1 cellular context compared by ENCODE assay signal in the genomic region with DNA sequence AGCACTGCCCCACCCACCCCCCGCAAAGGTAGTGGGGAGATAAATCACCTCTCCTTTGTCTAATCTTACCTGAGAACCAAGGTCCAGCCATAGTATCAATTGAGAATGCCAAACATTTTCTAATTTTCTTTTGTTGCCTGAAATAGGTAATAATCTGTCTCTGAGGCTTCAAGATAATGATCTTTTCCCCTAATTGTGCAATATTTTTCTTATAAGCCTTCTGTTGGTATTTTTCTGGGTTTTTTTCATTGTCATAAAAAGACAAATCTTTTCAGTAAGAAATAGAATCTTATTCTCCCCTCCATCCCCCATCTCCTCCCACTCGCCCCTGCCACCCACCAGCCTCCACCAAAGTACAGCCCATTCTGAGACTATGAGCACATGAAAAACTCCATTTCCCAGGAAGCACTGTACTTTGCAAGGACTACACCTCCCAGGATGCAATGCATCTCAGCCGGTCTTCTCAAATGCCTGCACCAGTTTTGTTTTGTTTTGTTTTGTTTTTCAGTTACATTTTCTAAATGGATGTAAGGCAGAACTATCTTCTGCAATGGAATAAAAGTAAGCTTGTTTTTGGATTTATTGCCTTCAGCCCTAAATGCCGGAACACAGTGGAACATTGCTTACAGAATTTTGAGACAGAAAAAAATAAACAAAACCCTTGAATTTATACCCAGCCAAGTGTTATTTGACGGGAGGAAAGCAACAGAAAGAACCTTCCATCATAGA.
A peak's percentile ranks its signal among the peaks of the same experiment; 100 is the strongest.
TF ChIP-seq lines count a peak whose summit lies in the region.

No MANE protein-coding gene starts in this region.

TF ChIP-seq in HepG2, 621 proteins besides CTCF, POLR2A, EP300 and RAD21 (continued from another document and continues in another):
- TF ChIP-seq, protein P1, sequence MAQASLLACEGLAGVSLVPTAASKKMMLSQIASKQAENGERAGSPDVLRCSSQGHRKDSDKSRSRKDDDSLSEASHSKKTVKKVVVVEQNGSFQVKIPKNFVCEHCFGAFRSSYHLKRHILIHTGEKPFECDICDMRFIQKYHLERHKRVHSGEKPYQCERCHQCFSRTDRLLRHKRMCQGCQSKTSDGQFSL (CRISPR knock-in tag; IDR thresholded peaks at IDR 0.05): no peak
- TF ChIP-seq ZNF432 (CRISPR knock-in tag; IDR thresholded peaks at IDR 0.05; ENCODE audit: borderline replicate concordance) (no peak), ZNF468 (CRISPR knock-in tag; IDR thresholded peaks at IDR 0.05) (no peak), ZNF629 (CRISPR knock-in tag; conservative IDR thresholded peaks at IDR 0.05) (no peak), NFATC3 (CRISPR knock-in tag; IDR thresholded peaks at IDR 0.05) (no peak), ISL2 (CRISPR knock-in tag; IDR thresholded peaks at IDR 0.05) (no peak), FOXC1 (CRISPR knock-in tag; IDR thresholded peaks at IDR 0.05; ENCODE audit: borderline replicate concordance) (no peak), ZNF232 (CRISPR knock-in tag; IDR thresholded peaks at IDR 0.05; ENCODE audit: borderline replicate concordance) (no peak), ZFYVE20 (CRISPR knock-in tag; IDR thresholded peaks at IDR 0.05; ENCODE audit: borderline replicate concordance, low read depth) (no peak), KDM3A (CRISPR knock-in tag; IDR thresholded peaks at IDR 0.05; ENCODE audit: low read depth) (no peak), NRL (CRISPR knock-in tag; IDR thresholded peaks at IDR 0.05; ENCODE audit: borderline replicate concordance) (no peak), MAFG (CRISPR knock-in tag; IDR thresholded peaks at IDR 0.05) (no peak), ZSCAN21 (CRISPR knock-in tag; IDR thresholded peaks at IDR 0.05; ENCODE audit: borderline replicate concordance) (no peak), REL (CRISPR knock-in tag; conservative IDR thresholded peaks at IDR 0.05) (no peak), ZNF761 (CRISPR knock-in tag; conservative IDR thresholded peaks at IDR 0.05) (no peak), ARNT2 (CRISPR knock-in tag; IDR thresholded peaks at IDR 0.05; ENCODE audit: low read depth) (no peak), NFE2L1 (CRISPR knock-in tag; IDR thresholded peaks at IDR 0.05; ENCODE audit: borderline replicate concordance) (no peak), ZNF558 (CRISPR knock-in tag; IDR thresholded peaks at IDR 0.05; ENCODE audit: borderline replicate concordance) (no peak), SPEN (CRISPR knock-in tag; IDR thresholded peaks at IDR 0.05; ENCODE audit: low read depth) (no peak; the same call in 1 of the 2 replicates), ZNF670 (CRISPR knock-in tag; IDR thresholded peaks at IDR 0.05; ENCODE audit: borderline replicate concordance) (no peak), YEATS2 (CRISPR knock-in tag; IDR thresholded peaks at IDR 0.05; ENCODE audit: borderline replicate concordance) (peak; percentile 61; the same call in 1 of the 2 replicates), SAP130 (CRISPR knock-in tag; IDR thresholded peaks at IDR 0.05; ENCODE audit: low read depth) (peak; percentile 57), MYC (CRISPR knock-in tag; IDR thresholded peaks at IDR 0.05; ENCODE audit: borderline replicate concordance) (no peak), CHD2 (IDR thresholded peaks at IDR 0.05; ENCODE audit: low read depth, low read length) (no peak), ARNT (IDR thresholded peaks at IDR 0.05) (no peak), NONO (IDR thresholded peaks at IDR 0.05) (no peak), NONO (CRISPR knock-in tag; conservative IDR thresholded peaks at IDR 0.05) (no peak), HOXA3 (CRISPR knock-in tag; IDR thresholded peaks at IDR 0.05) (no peak), ZNF567 (CRISPR knock-in tag; IDR thresholded peaks at IDR 0.05; ENCODE audit: borderline replicate concordance) (no peak), THAP11 (CRISPR knock-in tag; IDR thresholded peaks at IDR 0.05) (peak; percentile 99), KAT8 (CRISPR knock-in tag; IDR thresholded peaks at IDR 0.05) (peak; percentile 49; the same call in 1 of the 2 replicates), TGIF2 (CRISPR knock-in tag; IDR thresholded peaks at IDR 0.05) (no peak), CEBPB (IDR thresholded peaks at IDR 0.05; ENCODE audit: borderline replicate concordance, low read depth, low read length) (peak; percentile 3; the same call in 1 of the 2 replicates), ZNF354B (CRISPR knock-in tag; IDR thresholded peaks at IDR 0.05) (no peak), ZNF143 (CRISPR knock-in tag; IDR thresholded peaks at IDR 0.05) (peak; percentile 96), HHEX (CRISPR knock-in tag; IDR thresholded peaks at IDR 0.05) (no peak), AGO1 (IDR thresholded peaks at IDR 0.05; ENCODE audit: low read depth, low read length, poor library complexity, severe bottlenecking) (no peak), SUZ12 (IDR thresholded peaks at IDR 0.05; ENCODE audit: low read depth, low read length) (peak; percentile 80), CREM (IDR thresholded peaks at IDR 0.05) (peak; percentile 83), CREM (CRISPR knock-in tag; IDR thresholded peaks at IDR 0.05) (no peak), MATR3 (CRISPR knock-in tag; IDR thresholded peaks at IDR 0.05) (no peak)
- TF ChIP-seq, protein P2, sequence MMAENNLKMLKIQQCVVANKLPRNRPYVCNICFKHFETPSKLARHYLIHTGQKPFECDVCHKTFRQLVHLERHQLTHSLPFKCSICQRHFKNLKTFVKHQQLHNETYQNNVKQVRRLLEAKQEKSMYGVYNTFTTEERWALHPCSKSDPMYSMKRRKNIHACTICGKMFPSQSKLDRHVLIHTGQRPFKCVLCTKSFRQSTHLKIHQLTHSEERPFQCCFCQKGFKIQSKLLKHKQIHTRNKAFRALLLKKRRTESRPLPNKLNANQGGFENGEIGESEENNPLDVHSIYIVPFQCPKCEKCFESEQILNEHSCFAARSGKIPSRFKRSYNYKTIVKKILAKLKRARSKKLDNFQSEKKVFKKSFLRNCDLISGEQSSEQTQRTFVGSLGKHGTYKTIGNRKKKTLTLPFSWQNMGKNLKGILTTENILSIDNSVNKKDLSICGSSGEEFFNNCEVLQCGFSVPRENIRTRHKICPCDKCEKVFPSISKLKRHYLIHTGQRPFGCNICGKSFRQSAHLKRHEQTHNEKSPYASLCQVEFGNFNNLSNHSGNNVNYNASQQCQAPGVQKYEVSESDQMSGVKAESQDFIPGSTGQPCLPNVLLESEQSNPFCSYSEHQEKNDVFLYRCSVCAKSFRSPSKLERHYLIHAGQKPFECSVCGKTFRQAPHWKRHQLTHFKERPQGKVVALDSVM (CRISPR knock-in tag; IDR thresholded peaks at IDR 0.05): no peak
- TF ChIP-seq, protein P3, sequence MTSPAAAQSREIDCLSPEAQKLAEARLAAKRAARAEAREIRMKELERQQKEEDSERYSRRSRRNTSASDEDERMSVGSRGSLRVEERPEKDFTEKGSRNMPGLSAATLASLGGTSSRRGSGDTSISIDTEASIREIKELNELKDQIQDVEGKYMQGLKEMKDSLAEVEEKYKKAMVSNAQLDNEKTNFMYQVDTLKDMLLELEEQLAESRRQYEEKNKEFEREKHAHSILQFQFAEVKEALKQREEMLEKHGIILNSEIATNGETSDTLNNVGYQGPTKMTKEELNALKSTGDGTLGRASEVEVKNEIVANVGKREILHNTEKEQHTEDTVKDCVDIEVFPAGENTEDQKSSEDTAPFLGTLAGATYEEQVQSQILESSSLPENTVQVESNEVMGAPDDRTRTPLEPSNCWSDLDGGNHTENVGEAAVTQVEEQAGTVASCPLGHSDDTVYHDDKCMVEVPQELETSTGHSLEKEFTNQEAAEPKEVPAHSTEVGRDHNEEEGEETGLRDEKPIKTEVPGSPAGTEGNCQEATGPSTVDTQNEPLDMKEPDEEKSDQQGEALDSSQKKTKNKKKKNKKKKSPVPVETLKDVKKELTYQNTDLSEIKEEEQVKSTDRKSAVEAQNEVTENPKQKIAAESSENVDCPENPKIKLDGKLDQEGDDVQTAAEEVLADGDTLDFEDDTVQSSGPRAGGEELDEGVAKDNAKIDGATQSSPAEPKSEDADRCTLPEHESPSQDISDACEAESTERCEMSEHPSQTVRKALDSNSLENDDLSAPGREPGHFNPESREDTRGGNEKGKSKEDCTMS (CRISPR knock-in tag; conservative IDR thresholded peaks at IDR 0.05): no peak
- TF ChIP-seq, protein P4, sequence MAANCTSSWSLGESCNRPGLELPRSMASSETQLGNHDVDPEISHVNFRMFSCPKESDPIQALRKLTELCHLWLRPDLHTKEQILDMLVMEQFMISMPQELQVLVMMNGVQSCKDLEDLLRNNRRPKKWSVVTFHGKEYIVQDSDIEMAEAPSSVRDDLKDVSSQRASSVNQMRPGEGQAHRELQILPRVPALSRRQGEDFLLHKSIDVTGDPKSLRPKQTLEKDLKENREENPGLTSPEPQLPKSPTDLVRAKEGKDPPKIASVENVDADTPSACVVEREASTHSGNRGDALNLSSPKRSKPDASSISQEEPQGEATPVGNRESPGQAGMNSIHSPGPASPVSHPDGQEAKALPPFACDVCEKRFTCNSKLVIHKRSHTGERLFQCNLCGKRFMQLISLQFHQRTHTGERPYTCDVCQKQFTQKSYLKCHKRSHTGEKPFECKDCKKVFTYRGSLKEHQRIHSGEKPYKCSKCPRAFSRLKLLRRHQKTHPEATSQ (CRISPR knock-in tag; IDR thresholded peaks at IDR 0.05; ENCODE audit: borderline replicate concordance): no peak
- TF ChIP-seq, protein P5, sequence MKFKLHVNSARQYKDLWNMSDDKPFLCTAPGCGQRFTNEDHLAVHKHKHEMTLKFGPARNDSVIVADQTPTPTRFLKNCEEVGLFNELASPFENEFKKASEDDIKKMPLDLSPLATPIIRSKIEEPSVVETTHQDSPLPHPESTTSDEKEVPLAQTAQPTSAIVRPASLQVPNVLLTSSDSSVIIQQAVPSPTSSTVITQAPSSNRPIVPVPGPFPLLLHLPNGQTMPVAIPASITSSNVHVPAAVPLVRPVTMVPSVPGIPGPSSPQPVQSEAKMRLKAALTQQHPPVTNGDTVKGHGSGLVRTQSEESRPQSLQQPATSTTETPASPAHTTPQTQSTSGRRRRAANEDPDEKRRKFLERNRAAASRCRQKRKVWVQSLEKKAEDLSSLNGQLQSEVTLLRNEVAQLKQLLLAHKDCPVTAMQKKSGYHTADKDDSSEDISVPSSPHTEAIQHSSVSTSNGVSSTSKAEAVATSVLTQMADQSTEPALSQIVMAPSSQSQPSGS (CRISPR knock-in tag; IDR thresholded peaks at IDR 0.05): no peak
- TF ChIP-seq, protein P6, sequence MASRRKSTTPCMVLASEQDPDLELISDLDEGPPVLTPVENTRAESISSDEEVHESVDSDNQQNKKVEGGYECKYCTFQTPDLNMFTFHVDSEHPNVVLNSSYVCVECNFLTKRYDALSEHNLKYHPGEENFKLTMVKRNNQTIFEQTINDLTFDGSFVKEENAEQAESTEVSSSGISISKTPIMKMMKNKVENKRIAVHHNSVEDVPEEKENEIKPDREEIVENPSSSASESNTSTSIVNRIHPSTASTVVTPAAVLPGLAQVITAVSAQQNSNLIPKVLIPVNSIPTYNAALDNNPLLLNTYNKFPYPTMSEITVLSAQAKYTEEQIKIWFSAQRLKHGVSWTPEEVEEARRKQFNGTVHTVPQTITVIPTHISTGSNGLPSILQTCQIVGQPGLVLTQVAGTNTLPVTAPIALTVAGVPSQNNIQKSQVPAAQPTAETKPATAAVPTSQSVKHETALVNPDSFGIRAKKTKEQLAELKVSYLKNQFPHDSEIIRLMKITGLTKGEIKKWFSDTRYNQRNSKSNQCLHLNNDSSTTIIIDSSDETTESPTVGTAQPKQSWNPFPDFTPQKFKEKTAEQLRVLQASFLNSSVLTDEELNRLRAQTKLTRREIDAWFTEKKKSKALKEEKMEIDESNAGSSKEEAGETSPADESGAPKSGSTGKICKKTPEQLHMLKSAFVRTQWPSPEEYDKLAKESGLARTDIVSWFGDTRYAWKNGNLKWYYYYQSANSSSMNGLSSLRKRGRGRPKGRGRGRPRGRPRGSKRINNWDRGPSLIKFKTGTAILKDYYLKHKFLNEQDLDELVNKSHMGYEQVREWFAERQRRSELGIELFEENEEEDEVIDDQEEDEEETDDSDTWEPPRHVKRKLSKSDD (CRISPR knock-in tag; IDR thresholded peaks at IDR 0.05; ENCODE audit: low read depth): no peak
- TF ChIP-seq, protein P7, sequence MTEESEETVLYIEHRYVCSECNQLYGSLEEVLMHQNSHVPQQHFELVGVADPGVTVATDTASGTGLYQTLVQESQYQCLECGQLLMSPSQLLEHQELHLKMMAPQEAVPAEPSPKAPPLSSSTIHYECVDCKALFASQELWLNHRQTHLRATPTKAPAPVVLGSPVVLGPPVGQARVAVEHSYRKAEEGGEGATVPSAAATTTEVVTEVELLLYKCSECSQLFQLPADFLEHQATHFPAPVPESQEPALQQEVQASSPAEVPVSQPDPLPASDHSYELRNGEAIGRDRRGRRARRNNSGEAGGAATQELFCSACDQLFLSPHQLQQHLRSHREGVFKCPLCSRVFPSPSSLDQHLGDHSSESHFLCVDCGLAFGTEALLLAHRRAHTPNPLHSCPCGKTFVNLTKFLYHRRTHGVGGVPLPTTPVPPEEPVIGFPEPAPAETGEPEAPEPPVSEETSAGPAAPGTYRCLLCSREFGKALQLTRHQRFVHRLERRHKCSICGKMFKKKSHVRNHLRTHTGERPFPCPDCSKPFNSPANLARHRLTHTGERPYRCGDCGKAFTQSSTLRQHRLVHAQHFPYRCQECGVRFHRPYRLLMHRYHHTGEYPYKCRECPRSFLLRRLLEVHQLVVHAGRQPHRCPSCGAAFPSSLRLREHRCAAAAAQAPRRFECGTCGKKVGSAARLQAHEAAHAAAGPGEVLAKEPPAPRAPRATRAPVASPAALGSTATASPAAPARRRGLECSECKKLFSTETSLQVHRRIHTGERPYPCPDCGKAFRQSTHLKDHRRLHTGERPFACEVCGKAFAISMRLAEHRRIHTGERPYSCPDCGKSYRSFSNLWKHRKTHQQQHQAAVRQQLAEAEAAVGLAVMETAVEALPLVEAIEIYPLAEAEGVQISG (CRISPR knock-in tag; IDR thresholded peaks at IDR 0.05): peak; percentile 55; the same call in 1 of the 2 replicates
- TF ChIP-seq, protein P8, sequence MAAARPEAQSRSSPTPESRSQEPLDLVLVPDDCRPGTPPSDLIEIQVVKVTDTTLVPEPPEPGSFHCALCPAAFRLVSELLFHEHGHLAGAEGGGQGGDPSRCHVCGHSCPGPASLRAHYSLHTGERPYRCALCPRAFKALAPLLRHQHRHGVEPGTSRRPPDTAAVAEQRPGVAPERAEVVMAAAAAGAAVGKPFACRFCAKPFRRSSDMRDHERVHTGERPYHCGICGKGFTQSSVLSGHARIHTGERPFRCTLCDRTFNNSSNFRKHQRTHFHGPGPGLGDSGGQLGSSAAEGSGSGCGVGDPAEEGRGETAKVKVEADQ (CRISPR knock-in tag; IDR thresholded peaks at IDR 0.05; ENCODE audit: borderline replicate concordance): no peak
